ENCODE assay signal across 1 cellular context in genomic region chr11:96155627-96156378, GRCh38.
TF ChIP-seq lines count a peak whose summit lies in the region.

No MANE protein-coding gene starts in this region.

TF ChIP-seq in HepG2, 621 proteins besides CTCF, POLR2A, EP300 and RAD21 (continued from another document and continues in another):
- TF ChIP-seq CEBPZ (IDR thresholded peaks at IDR 0.05; ENCODE audit: low read length) (no peak), ZNF180 (CRISPR knock-in tag; IDR thresholded peaks at IDR 0.05; ENCODE audit: borderline replicate concordance, low read depth) (no peak), HNRNPK (IDR thresholded peaks at IDR 0.05; ENCODE audit: low read depth, low read length, poor library complexity, severe bottlenecking) (no peak), RARA (CRISPR knock-in tag; IDR thresholded peaks at IDR 0.05) (no peak), CSRNP1 (CRISPR knock-in tag; IDR thresholded peaks at IDR 0.05) (no peak), ATF3 (CRISPR knock-in tag; IDR thresholded peaks at IDR 0.05) (no peak), TBX3 (IDR thresholded peaks at IDR 0.05; ENCODE audit: borderline replicate concordance) (no peak), ARID3A (IDR thresholded peaks at IDR 0.05; ENCODE audit: low read depth, low read length) (no peak), SRSF9 (IDR thresholded peaks at IDR 0.05; ENCODE audit: borderline replicate concordance, insufficient read depth, low read depth, low read length, poor library complexity, severe bottlenecking) (no peak), ZFAT (CRISPR knock-in tag; conservative IDR thresholded peaks at IDR 0.05) (no peak), HOXA3 (CRISPR knock-in tag; IDR thresholded peaks at IDR 0.05) (no peak), DRAP1 (CRISPR knock-in tag; IDR thresholded peaks at IDR 0.05) (0 out of 2 replicates have a peak, but pooled peaks have one; percentile 10), SALL1 (CRISPR knock-in tag; IDR thresholded peaks at IDR 0.05) (peak; percentile 59; the same call in 1 of the 2 replicates), ZNF615 (CRISPR knock-in tag; IDR thresholded peaks at IDR 0.05; ENCODE audit: borderline replicate concordance) (no peak), SAP130 (CRISPR knock-in tag; IDR thresholded peaks at IDR 0.05; ENCODE audit: low read depth) (0 out of 2 replicates have a peak, but pooled peaks have one; percentile 30), FOXM1 (CRISPR knock-in tag; IDR thresholded peaks at IDR 0.05) (no peak), ETV6 (CRISPR knock-in tag; conservative IDR thresholded peaks at IDR 0.05) (no peak), ZMYM4 (CRISPR knock-in tag; IDR thresholded peaks at IDR 0.05) (peak; percentile 64; the same call in 1 of the 2 replicates), CHD2 (IDR thresholded peaks at IDR 0.05; ENCODE audit: low read depth, low read length) (no peak), GMEB2 (CRISPR knock-in tag; IDR thresholded peaks at IDR 0.05; ENCODE audit: low read depth) (no peak), CHD4 (IDR thresholded peaks at IDR 0.05; ENCODE audit: borderline replicate concordance, low read length) (no peak), ZBTB42 (CRISPR knock-in tag; IDR thresholded peaks at IDR 0.05) (no peak), IRF9 (CRISPR knock-in tag; IDR thresholded peaks at IDR 0.05; ENCODE audit: borderline replicate concordance) (no peak), THAP8 (CRISPR knock-in tag; IDR thresholded peaks at IDR 0.05; ENCODE audit: borderline replicate concordance) (no peak), ZBTB38 (CRISPR knock-in tag; IDR thresholded peaks at IDR 0.05) (peak; percentile 69), GPN1 (CRISPR knock-in tag; IDR thresholded peaks at IDR 0.05; ENCODE audit: borderline replicate concordance) (no peak), MZF1 (CRISPR knock-in tag; IDR thresholded peaks at IDR 0.05; ENCODE audit: borderline replicate concordance) (no peak), HNF4A (CRISPR knock-in tag; IDR thresholded peaks at IDR 0.05) (0 out of 2 replicates have a peak, but pooled peaks have one; percentile 9), SOX6 (IDR thresholded peaks at IDR 0.05) (no peak), SOX6 (CRISPR knock-in tag; IDR thresholded peaks at IDR 0.05) (peak; percentile 19; the same call in 1 of the 2 replicates), KDM3A (CRISPR knock-in tag; IDR thresholded peaks at IDR 0.05; ENCODE audit: low read depth) (no peak), ZNF598 (CRISPR knock-in tag; IDR thresholded peaks at IDR 0.05; ENCODE audit: borderline replicate concordance) (no peak), ZNF281 (CRISPR knock-in tag; IDR thresholded peaks at IDR 0.05; ENCODE audit: borderline replicate concordance) (no peak), ASH2L (IDR thresholded peaks at IDR 0.05; ENCODE audit: insufficient read length, low read depth, low read length) (peak; percentile 25), ZNF501 (CRISPR knock-in tag; IDR thresholded peaks at IDR 0.05) (peak; percentile 59; the same call in 1 of the 2 replicates), ARNT (IDR thresholded peaks at IDR 0.05) (no peak), ZNF567 (CRISPR knock-in tag; IDR thresholded peaks at IDR 0.05; ENCODE audit: borderline replicate concordance) (no peak), ZSCAN25 (CRISPR knock-in tag; IDR thresholded peaks at IDR 0.05) (0 out of 2 replicates have a peak, but pooled peaks have one; percentile 31), ZNF343 (CRISPR knock-in tag; IDR thresholded peaks at IDR 0.05) (no peak), ZBTB33 (CRISPR knock-in tag; IDR thresholded peaks at IDR 0.05) (no peak), ZNF441 (CRISPR knock-in tag; IDR thresholded peaks at IDR 0.05; ENCODE audit: borderline replicate concordance) (no peak), NCOA5 (CRISPR knock-in tag; IDR thresholded peaks at IDR 0.05) (no peak), ZNF234 (CRISPR knock-in tag; conservative IDR thresholded peaks at IDR 0.05) (no peak), UBTF (CRISPR knock-in tag; IDR thresholded peaks at IDR 0.05) (no peak), ZNF7 (CRISPR knock-in tag; IDR thresholded peaks at IDR 0.05) (no peak)
